Comparison of ENCODE assay signal across 2 cellular contexts in genomic region chr11:61764606-61765260, GRCh38.
TF ChIP-seq lines count a peak whose summit lies in the region.

No MANE protein-coding gene starts in this region.

TF ChIP-seq in GM23338, 12 proteins besides CTCF, POLR2A, EP300 and RAD21:
- TF ChIP-seq EZH2phosphoT487 (IDR thresholded peaks at IDR 0.05; ENCODE audit: unreplicated experiment) (no peak), REST (IDR thresholded peaks at IDR 0.05; ENCODE audit: unreplicated experiment) (no peak), ETS1 (IDR thresholded peaks at IDR 0.05) (no peak), CREB1 (CRISPR knock-in tag; IDR thresholded peaks at IDR 0.05; ENCODE audit: low read depth) (no peak), ZNF331 (CRISPR knock-in tag; IDR thresholded peaks at IDR 0.05; ENCODE audit: low read depth) (no peak), STAT1 (IDR thresholded peaks at IDR 0.05; ENCODE audit: unreplicated experiment) (no peak), JUNB (IDR thresholded peaks at IDR 0.05; ENCODE audit: unreplicated experiment) (no peak), NANOG (IDR thresholded peaks at IDR 0.05; ENCODE audit: borderline replicate concordance) (no peak), ZNF114 (CRISPR knock-in tag; IDR thresholded peaks at IDR 0.05) (no peak), POLR2AphosphoS5 (IDR thresholded peaks at IDR 0.05; ENCODE audit: low read depth) (no peak), EZH2 (IDR thresholded peaks at IDR 0.05; ENCODE audit: low read depth, unreplicated experiment) (no peak)
- TF ChIP-seq, protein P1, sequence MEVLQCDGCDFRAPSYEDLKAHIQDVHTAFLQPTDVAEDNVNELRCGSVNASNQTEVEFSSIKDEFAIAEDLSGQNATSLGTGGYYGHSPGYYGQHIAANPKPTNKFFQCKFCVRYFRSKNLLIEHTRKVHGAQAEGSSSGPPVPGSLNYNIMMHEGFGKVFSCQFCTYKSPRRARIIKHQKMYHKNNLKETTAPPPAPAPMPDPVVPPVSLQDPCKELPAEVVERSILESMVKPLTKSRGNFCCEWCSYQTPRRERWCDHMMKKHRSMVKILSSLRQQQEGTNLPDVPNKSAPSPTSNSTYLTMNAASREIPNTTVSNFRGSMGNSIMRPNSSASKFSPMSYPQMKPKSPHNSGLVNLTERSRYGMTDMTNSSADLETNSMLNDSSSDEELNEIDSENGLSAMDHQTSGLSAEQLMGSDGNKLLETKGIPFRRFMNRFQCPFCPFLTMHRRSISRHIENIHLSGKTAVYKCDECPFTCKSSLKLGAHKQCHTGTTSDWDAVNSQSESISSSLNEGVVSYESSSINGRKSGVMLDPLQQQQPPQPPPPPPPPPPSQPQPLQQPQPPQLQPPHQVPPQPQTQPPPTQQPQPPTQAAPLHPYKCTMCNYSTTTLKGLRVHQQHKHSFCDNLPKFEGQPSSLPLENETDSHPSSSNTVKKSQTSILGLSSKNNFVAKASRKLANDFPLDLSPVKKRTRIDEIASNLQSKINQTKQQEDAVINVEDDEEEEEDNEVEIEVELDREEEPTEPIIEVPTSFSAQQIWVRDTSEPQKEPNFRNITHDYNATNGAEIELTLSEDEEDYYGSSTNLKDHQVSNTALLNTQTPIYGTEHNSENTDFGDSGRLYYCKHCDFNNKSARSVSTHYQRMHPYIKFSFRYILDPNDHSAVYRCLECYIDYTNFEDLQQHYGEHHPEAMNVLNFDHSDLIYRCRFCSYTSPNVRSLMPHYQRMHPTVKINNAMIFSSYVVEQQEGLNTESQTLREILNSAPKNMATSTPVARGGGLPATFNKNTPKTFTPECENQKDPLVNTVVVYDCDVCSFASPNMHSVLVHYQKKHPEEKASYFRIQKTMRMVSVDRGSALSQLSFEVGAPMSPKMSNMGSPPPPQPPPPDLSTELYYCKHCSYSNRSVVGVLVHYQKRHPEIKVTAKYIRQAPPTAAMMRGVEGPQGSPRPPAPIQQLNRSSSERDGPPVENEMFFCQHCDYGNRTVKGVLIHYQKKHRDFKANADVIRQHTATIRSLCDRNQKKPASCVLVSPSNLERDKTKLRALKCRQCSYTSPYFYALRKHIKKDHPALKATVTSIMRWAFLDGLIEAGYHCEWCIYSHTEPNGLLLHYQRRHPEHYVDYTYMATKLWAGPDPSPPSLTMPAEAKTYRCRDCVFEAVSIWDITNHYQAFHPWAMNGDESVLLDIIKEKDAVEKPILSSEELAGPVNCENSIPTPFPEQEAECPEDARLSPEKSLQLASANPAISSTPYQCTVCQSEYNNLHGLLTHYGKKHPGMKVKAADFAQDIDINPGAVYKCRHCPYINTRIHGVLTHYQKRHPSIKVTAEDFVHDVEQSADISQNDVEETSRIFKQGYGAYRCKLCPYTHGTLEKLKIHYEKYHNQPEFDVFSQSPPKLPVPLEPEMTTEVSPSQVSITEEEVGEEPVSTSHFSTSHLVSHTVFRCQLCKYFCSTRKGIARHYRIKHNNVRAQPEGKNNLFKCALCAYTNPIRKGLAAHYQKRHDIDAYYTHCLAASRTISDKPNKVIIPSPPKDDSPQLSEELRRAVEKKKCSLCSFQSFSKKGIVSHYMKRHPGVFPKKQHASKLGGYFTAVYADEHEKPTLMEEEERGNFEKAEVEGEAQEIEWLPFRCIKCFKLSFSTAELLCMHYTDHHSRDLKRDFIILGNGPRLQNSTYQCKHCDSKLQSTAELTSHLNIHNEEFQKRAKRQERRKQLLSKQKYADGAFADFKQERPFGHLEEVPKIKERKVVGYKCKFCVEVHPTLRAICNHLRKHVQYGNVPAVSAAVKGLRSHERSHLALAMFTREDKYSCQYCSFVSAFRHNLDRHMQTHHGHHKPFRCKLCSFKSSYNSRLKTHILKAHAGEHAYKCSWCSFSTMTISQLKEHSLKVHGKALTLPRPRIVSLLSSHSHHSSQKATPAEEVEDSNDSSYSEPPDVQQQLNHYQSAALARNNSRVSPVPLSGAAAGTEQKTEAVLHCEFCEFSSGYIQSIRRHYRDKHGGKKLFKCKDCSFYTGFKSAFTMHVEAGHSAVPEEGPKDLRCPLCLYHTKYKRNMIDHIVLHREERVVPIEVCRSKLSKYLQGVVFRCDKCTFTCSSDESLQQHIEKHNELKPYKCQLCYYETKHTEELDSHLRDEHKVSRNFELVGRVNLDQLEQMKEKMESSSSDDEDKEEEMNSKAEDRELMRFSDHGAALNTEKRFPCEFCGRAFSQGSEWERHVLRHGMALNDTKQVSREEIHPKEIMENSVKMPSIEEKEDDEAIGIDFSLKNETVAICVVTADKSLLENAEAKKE (CRISPR knock-in tag; IDR thresholded peaks at IDR 0.05), result no peak
TF ChIP-seq in GM23338: peak in this region for 0.

TF ChIP-seq in K562, 482 proteins besides CTCF, POLR2A, EP300 and RAD21 (continues in another document):
- TF ChIP-seq CXXC5 (CRISPR knock-in tag; IDR thresholded peaks at IDR 0.05) (peak; percentile 74), EGR1 (conservative IDR thresholded peaks at IDR 0.05) (peak; percentile 34; the same call in 1 of the 2 replicates), JUN (IDR thresholded peaks at IDR 0.05; ENCODE audit: borderline replicate concordance, low read depth, low read length) (0 out of 2 replicates have a peak, but pooled peaks have one; percentile 17), JUN (CRISPR knock-in tag; IDR thresholded peaks at IDR 0.05; ENCODE audit: borderline replicate concordance) (no peak), MECOM (CRISPR knock-in tag; IDR thresholded peaks at IDR 0.05) (no peak), ZBTB7A (IDR thresholded peaks at IDR 0.05; ENCODE audit: borderline replicate concordance, control insufficient read depth, low read depth, low read length) (peak; percentile 69; the same call in 1 of the 2 replicates), VEZF1 (CRISPR knock-in tag; IDR thresholded peaks at IDR 0.05) (peak; percentile 95), CTBP1 (IDR thresholded peaks at IDR 0.05; ENCODE audit: borderline replicate concordance) (peak; percentile 42; the same call in 1 of the 2 replicates), NONO (IDR thresholded peaks at IDR 0.05; ENCODE audit: low read depth in 2 of 2, low read length in 1 of 2) (0 out of 4 replicates have a peak, but pooled peaks of 1 of the 2 experiments have one; percentile 17), HMGN3 (IDR thresholded peaks at IDR 0.05; ENCODE audit: borderline replicate concordance, extremely low read depth, insufficient read length, low read depth, low read length) (peak; percentile 61), ZNF197 (CRISPR knock-in tag; IDR thresholded peaks at IDR 0.05; ENCODE audit: low read depth) (no peak), ZNF586 (CRISPR knock-in tag; conservative IDR thresholded peaks at IDR 0.05) (no peak), ELF4 (CRISPR knock-in tag; IDR thresholded peaks at IDR 0.05) (no peak), NR2C1 (IDR thresholded peaks at IDR 0.05) (0 out of 2 replicates have a peak, but pooled peaks have one; percentile 40), NR2C1 (tag; IDR thresholded peaks at IDR 0.05) (peak; percentile 36; the same call in 1 of the 2 replicates), RBFOX2 (IDR thresholded peaks at IDR 0.05; ENCODE audit: low read depth, low read length) (peak; percentile 23; the same call in 1 of the 2 replicates), MTA3 (IDR thresholded peaks at IDR 0.05; ENCODE audit: borderline replicate concordance) (0 out of 2 replicates have a peak, but pooled peaks have one; percentile 33), CSDE1 (IDR thresholded peaks at IDR 0.05) (no peak), BCOR (IDR thresholded peaks at IDR 0.05) (peak; percentile 8; the same call in 1 of the 2 replicates), CREM (IDR thresholded peaks at IDR 0.05; ENCODE audit: low read depth) (peak; percentile 85), FOSL1 (tag; conservative IDR thresholded peaks at IDR 0.05) (peak; percentile 50; the same call in 1 of the 2 replicates), NRF1 (conservative IDR thresholded peaks at IDR 0.05 in 1 of 2, IDR thresholded peaks at IDR 0.05 in 1 of 2) (peak; percentile 39 to 52; a peak in 3 of 4 replicates), ZFP91 (CRISPR knock-in tag; IDR thresholded peaks at IDR 0.05) (no peak), ZNF12 (CRISPR knock-in tag; IDR thresholded peaks at IDR 0.05) (no peak), RCOR1 (IDR thresholded peaks at IDR 0.05; ENCODE audit: borderline replicate concordance in 1 of 2, low read depth in 2 of 2, low read length in 2 of 2) (no peak), USF1 (CRISPR knock-in tag; IDR thresholded peaks at IDR 0.05) (no peak), MYC (IDR thresholded peaks at IDR 0.05; ENCODE audit: low read depth, low read length) (peak; percentile 26; the same call in 1 of the 2 replicates), MYC (CRISPR knock-in tag; IDR thresholded peaks at IDR 0.05; ENCODE audit: borderline replicate concordance, low read depth) (no peak), PKNOX1 (IDR thresholded peaks at IDR 0.05) (0 out of 2 replicates have a peak, but pooled peaks have one; percentile 18), ESRRA (IDR thresholded peaks at IDR 0.05; ENCODE audit: borderline replicate concordance, low read depth) (peak; percentile 97), NR2F6 (CRISPR knock-in tag; IDR thresholded peaks at IDR 0.05) (no peak), NFIC (IDR thresholded peaks at IDR 0.05) (peak; percentile 39; the same call in 1 of the 2 replicates), ATF1 (CRISPR knock-in tag; IDR thresholded peaks at IDR 0.05) (no peak), ATF1 (tag; IDR thresholded peaks at IDR 0.05) (peak; percentile 86), MAZ (CRISPR knock-in tag; conservative IDR thresholded peaks at IDR 0.05 in 1 of 2, IDR thresholded peaks at IDR 0.05 in 1 of 2) (peak; percentile 50 to 68; a peak in 3 of 4 replicates), U2AF1 (optimal IDR thresholded peaks at IDR 0.05; ENCODE audit: low read depth, low read length) (no peak), JUND (IDR thresholded peaks at IDR 0.05; ENCODE audit: borderline replicate concordance, low read depth, low read length) (0 out of 2 replicates have a peak, but pooled peaks have one; percentile 29), JUND (tag; IDR thresholded peaks at IDR 0.05; ENCODE audit: borderline replicate concordance, low read depth, low read length) (no peak; the same call in 2 of the 3 replicates), YY1 (IDR thresholded peaks at IDR 0.05; ENCODE audit: borderline replicate concordance in 1 of 3, control insufficient read depth in 1 of 3, extremely low read depth in 1 of 3, insufficient read depth in 3 of 3, insufficient read length in 1 of 3, insufficient replicate concordance in 2 of 3, low read depth in 1 of 3, low read length in 2 of 3) (peak in 1 of 3 experiments; percentile 68), ZKSCAN1 (IDR thresholded peaks at IDR 0.05; ENCODE audit: low read depth, low read length) (no peak), SMAD2 (IDR thresholded peaks at IDR 0.05; ENCODE audit: low read depth, low read length) (no peak)
- TF ChIP-seq, protein P2, sequence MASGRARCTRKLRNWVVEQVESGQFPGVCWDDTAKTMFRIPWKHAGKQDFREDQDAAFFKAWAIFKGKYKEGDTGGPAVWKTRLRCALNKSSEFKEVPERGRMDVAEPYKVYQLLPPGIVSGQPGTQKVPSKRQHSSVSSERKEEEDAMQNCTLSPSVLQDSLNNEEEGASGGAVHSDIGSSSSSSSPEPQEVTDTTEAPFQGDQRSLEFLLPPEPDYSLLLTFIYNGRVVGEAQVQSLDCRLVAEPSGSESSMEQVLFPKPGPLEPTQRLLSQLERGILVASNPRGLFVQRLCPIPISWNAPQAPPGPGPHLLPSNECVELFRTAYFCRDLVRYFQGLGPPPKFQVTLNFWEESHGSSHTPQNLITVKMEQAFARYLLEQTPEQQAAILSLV (tag; IDR thresholded peaks at IDR 0.05), result no peak
- TF ChIP-seq, protein P3, sequence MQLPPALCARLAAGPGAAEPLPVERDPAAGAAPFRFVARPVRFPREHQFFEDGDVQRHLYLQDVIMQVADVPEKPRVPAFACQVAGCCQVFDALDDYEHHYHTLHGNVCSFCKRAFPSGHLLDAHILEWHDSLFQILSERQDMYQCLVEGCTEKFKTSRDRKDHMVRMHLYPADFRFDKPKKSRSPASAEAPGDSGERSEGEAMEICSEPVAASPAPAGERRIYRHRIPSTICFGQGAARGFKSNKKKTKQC (CRISPR knock-in tag; IDR thresholded peaks at IDR 0.05), result no peak
- TF ChIP-seq, protein P4, sequence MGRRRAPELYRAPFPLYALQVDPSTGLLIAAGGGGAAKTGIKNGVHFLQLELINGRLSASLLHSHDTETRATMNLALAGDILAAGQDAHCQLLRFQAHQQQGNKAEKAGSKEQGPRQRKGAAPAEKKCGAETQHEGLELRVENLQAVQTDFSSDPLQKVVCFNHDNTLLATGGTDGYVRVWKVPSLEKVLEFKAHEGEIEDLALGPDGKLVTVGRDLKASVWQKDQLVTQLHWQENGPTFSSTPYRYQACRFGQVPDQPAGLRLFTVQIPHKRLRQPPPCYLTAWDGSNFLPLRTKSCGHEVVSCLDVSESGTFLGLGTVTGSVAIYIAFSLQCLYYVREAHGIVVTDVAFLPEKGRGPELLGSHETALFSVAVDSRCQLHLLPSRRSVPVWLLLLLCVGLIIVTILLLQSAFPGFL (CRISPR knock-in tag; IDR thresholded peaks at IDR 0.05), result no peak
